ENCODE assay signal across 9 cellular contexts in genomic region chr2:28408764-28409599, GRCh38. TPM values are rescaled to one million over a fixed set of nuclear protein-coding genes. Genes with fewer than 3 reads are reported as not detected.
DNase-seq lines count a peak whose midpoint lies in the region; ATAC-seq lines count a peak whose summit lies in the region.
"Had no signal": no experiment of that assay in that cellular context is flagged by ENCODE, and none has a peak within 500 bp of the region (broad histone marks: within the 10 kb centered on the region; RNA-seq: fewer than 3 reads in every experiment).

No MANE protein-coding gene starts in this region.

- H3K4me1 Mint-ChIP-seq in activated naive CD4-positive, alpha-beta T cell treated with anti-CD3 and anti-CD28 coated beads, Interleukin-2, amount 10 ng/mL, durations not matched to agents 7 days and 5 days: peaks cover 76% of the 10 kb centered on the region

- peak overlapping the region; percentile 96 for H3K27ac Mint-ChIP-seq in activated naive CD4-positive, alpha-beta T cell treated with anti-CD3 and anti-CD28 coated beads, Interleukin-2, amount 10 ng/mL, durations not matched to agents 7 days and 5 days

- H4K91ac ChIP-seq in mesenchymal stem cell (ENCODE audit: low read length): peak overlapping the region; percentile 70

- H3K4me1 ChIP-seq in mesenchymal stem cell (ENCODE audit: control insufficient read depth, insufficient read depth, low read depth, low read length): peaks cover 60% of the 10 kb centered on the region
- H3K4me1 ChIP-seq in stomach smooth muscle (ENCODE audit: control insufficient read depth, insufficient read depth, low read length): peaks cover 32% of the 10 kb centered on the region

- no peak overlapping the region for H3K23ac ChIP-seq in mesenchymal stem cell (ENCODE audit: low read length in 2 of 2)

- H3K4me3 ChIP-seq in mesenchymal stem cell (ENCODE audit: insufficient read depth in 1 of 2, low read depth in 1 of 2, low read length in 2 of 2): no peak overlapping the region
- no peak overlapping the region for H3K4me3 ChIP-seq in stomach smooth muscle (ENCODE audit: low read length in 2 of 2)

- no peaks in the 10 kb centered on the region for H3K27me3 Mint-ChIP-seq in activated naive CD4-positive, alpha-beta T cell treated with anti-CD3 and anti-CD28 coated beads, Interleukin-2, amount 10 ng/mL, durations not matched to agents 7 days and 5 days

- peaks cover 87% of the 10 kb centered on the region for H3K36me3 Mint-ChIP-seq in activated naive CD4-positive, alpha-beta T cell treated with anti-CD3 and anti-CD28 coated beads, Interleukin-2, amount 10 ng/mL, durations not matched to agents 7 days and 5 days

- peaks cover 14% of the 10 kb centered on the region for H3K79me1 ChIP-seq in mesenchymal stem cell (replicated peaks; ENCODE audit: low read length, poor library complexity, severe bottlenecking)

- no peaks in the 10 kb centered on the region for H3K27me3 ChIP-seq in mesenchymal stem cell (ENCODE audit: control insufficient read depth in 1 of 2, insufficient read depth in 1 of 2, low read length in 2 of 2)
- no peaks in the 10 kb centered on the region for H3K27me3 ChIP-seq in stomach smooth muscle (ENCODE audit: control insufficient read depth in 1 of 2, insufficient read depth in 2 of 2, low read length in 2 of 2)

- no peak overlapping the region for H3K4me2 ChIP-seq in mesenchymal stem cell (ENCODE audit: low read length, poor library complexity, severe bottlenecking)

- H3K36me3 ChIP-seq in mesenchymal stem cell (ENCODE audit: control insufficient read depth in 1 of 2, insufficient read depth in 2 of 2, low read depth in 1 of 2, low read length in 2 of 2) (peaks cover 96 to 100% of the 10 kb centered on the region in 2 experiments), stomach smooth muscle (ENCODE audit: control insufficient read depth in 2 of 2, insufficient read depth in 2 of 2, low read length in 2 of 2) (peaks cover 89 to 96% of the 10 kb centered on the region in 2 donors)

- peak overlapping the region in 1 of 2 experiments; percentile 41 for H3K14ac ChIP-seq in mesenchymal stem cell (ENCODE audit: low read length in 2 of 2)

- H2BK5ac ChIP-seq in mesenchymal stem cell (ENCODE audit: low read depth, low read length, poor library complexity, severe bottlenecking): peak overlapping the region; percentile 74

- H3K9ac ChIP-seq in mesenchymal stem cell (ENCODE audit: low read length): peak overlapping the region; percentile 58
- H3K9ac ChIP-seq in stomach smooth muscle (ENCODE audit: low read length in 2 of 2): no peak overlapping the region

- CTCF ChIA-PET in activated naive CD4-positive, alpha-beta T cell treated with anti-CD3 and anti-CD28 coated beads, Interleukin-2, amount 10 ng/mL, durations not matched to agents 7 days and 5 days (lab: Charles Lee): interaction anchor here (0.6 to 1.4 kb wide), 5 partner anchors 8 to 704 kb away, joined by 3 to 6 read pairs (median 3); no protein-coding TSS in a partner anchor

- H3K27ac ChIP-seq in mesenchymal stem cell (ENCODE audit: low read length, poor library complexity, severe bottlenecking): peak overlapping the region; percentile 91
- H3K27ac ChIP-seq in stomach smooth muscle (ENCODE audit: low read length): peak overlapping the region; percentile 11
- H3K27ac ChIP-seq: C4-2B had no signal

- H4K8ac ChIP-seq in mesenchymal stem cell (ENCODE audit: low read length): peak overlapping the region; percentile 69

- H2BK12ac ChIP-seq in mesenchymal stem cell (ENCODE audit: low read length in 2 of 2): peak overlapping the region in 1 of 2 experiments; percentile 81

- peak overlapping the region; percentile 24 for H3K4me3 Mint-ChIP-seq in activated naive CD4-positive, alpha-beta T cell treated with anti-CD3 and anti-CD28 coated beads, Interleukin-2, amount 10 ng/mL, durations not matched to agents 7 days and 5 days

- no peaks in the 10 kb centered on the region for H3K9me3 ChIP-seq in mesenchymal stem cell (ENCODE audit: control insufficient read depth, low read length)
- H3K9me3 ChIP-seq in stomach smooth muscle (ENCODE audit: control insufficient read depth in 2 of 2, low read length in 2 of 2): no peaks in the 10 kb centered on the region

- no peaks in the 10 kb centered on the region for H3K9me3 Mint-ChIP-seq in activated naive CD4-positive, alpha-beta T cell treated with anti-CD3 and anti-CD28 coated beads, Interleukin-2, amount 10 ng/mL, durations not matched to agents 7 days and 5 days

- 58% methylated on average over 23 of the region's 26 CpGs for WGBS in mesenchymal stem cell

- peak overlapping the region; percentile 52 to 62 for H3K18ac ChIP-seq in mesenchymal stem cell (ENCODE audit: low read depth in 1 of 2, low read length in 2 of 2)

- H2AFZ ChIP-seq in mesenchymal stem cell (ENCODE audit: low read depth, low read length): no peak overlapping the region

- DNase-seq in activated naive CD4-positive, alpha-beta T cell treated with Interleukin-2 at 50 U/mL for 16 hours: peak; percentile 68
- DNase-seq in activated naive CD4-positive, alpha-beta T cell treated with anti-CD3 and anti-CD28 coated beads, Interleukin-2, amount 50 U/mL, for 16 hours: no peak
- peak; percentile 79 for DNase-seq in activated naive CD4-positive, alpha-beta T cell treated with anti-CD3 and anti-CD28 coated beads, Interleukin-2, amount 10 ng/mL, durations not matched to agents 7 days and 5 days
- DNase-seq in mesenchymal stem cell (peak; percentile 93), NCI-H146 treated with DMSO at 0.1 percent for 48 hours (lab: John Stamatoyannopoulos, UW; ENCODE audit: unreplicated experiment) (no peak)

- H2BK15ac ChIP-seq in mesenchymal stem cell (ENCODE audit: low read depth, poor library complexity, severe bottlenecking): peak overlapping the region; percentile 75

- H2BK120ac ChIP-seq in mesenchymal stem cell (ENCODE audit: low read depth, low read length): peak overlapping the region; percentile 45

- ATAC-seq in GM18868 (IDR thresholded peaks at IDR 0.05; ENCODE audit: unreplicated experiment) (no peak), HG03159 (IDR thresholded peaks at IDR 0.05; ENCODE audit: unreplicated experiment) (no peak)

- H2AK5ac ChIP-seq in mesenchymal stem cell (ENCODE audit: low read length, severe bottlenecking): peak overlapping the region; percentile 81

- H3K4ac ChIP-seq in mesenchymal stem cell (ENCODE audit: low read depth in 1 of 2, low read length in 2 of 2): peak overlapping the region; percentile 24 to 37

RNA-seq across cellular contexts. Expression of gene FOSL2, which starts 16.3 kb away (rescaled TPM):
- polyA plus RNA-seq in mesenchymal stem cell (2013, experiment 1 of 2): 15.6 TPM
- polyA plus RNA-seq in mesenchymal stem cell (2013, experiment 2 of 2): 14.8 TPM

Comparison
In these comparisons a context has a peak if more than half of its experiments do, and no peak if none do; other contexts are left out.
1. DNase-seq: peak in activated naive CD4-positive, alpha-beta T cell treated with Interleukin-2 at 50 U/mL for 16 hours (single experiment), activated naive CD4-positive, alpha-beta T cell treated with anti-CD3 and anti-CD28 coated beads, Interleukin-2, amount 10 ng/mL, durations not matched to agents 7 days and 5 days (single experiment) and mesenchymal stem cell (single experiment); none in activated naive CD4-positive, alpha-beta T cell treated with anti-CD3 and anti-CD28 coated beads, Interleukin-2, amount 50 U/mL, for 16 hours (single experiment) and NCI-H146 treated with DMSO at 0.1 percent for 48 hours (single experiment).